9 cellular contexts compared by ENCODE assay signal in the genomic region with DNA sequence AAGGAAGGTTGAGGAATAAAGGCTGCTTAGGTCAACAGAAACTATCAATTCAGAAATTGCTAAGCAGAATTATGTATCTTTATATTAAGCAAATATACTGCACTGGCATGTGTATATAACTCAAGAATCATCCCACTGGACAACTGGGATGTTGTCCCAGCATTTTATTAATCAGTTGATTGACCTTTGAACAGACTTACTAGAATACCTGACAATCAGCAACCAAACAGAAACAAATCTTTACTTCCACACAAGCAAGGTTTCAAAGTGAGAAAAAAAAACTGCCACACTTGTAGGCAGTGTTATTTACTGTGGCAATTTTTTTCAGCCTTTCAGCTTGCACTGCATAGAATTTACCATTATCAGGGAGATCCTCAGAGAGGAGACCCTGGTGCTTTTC.
"Had no signal": no experiment of that assay in that cellular context is flagged by ENCODE, and none has a peak within 500 bp of the region (broad histone marks: within the 10 kb centered on the region; RNA-seq: fewer than 3 reads in every experiment).

No MANE protein-coding gene starts in this region.

- ATAC-seq: HCT116, K562 had no signal

- H3K9me3 ChIP-seq: HAP-1 had no signal

- H3K36me3 ChIP-seq: HAP-1 had no signal

- H3K27ac ChIP-seq: GM23248, HL-60 had no signal

- FAIRE-seq: K562 had no signal

- H3K9ac ChIP-seq: GM23248 had no signal

- H3K4me3 ChIP-seq: GM23248, HAP-1, K562 had no signal

- H2AFZ ChIP-seq: GM23248 had no signal

- DNase-seq: GM23248, GOT3, H7, HFFc6, IMR-90 had no signal
